ENCODE assay signal across 23 cellular contexts in genomic region chr14:54804720-54805060, GRCh38.
DNase-seq lines count a peak whose midpoint lies in the region; ATAC-seq lines count a peak whose summit lies in the region.
"Had no signal": no experiment of that assay in that cellular context is flagged by ENCODE, and none has a peak within 500 bp of the region (broad histone marks: within the 10 kb centered on the region; RNA-seq: fewer than 3 reads in every experiment).

No MANE protein-coding gene starts in this region.

- no peak overlapping the region for H3K27ac ChIP-seq in HUES6 (ENCODE audit: low read depth, low read length)
- H3K27ac ChIP-seq: cardiac muscle cell, dorsolateral prefrontal cortex, esophagus squamous epithelium, neutrophil, RWPE1, spleen had no signal

- H3K9ac ChIP-seq in HUES6 (ENCODE audit: low read length) (no peak overlapping the region), iPS-15b (ENCODE audit: low read depth, low read length) (no peak overlapping the region)

- H3K4me3 Mint-ChIP-seq in T-helper 17 cell, result no peak overlapping the region

- H3K27ac Mint-ChIP-seq in T-helper 17 cell, result peak overlapping the region; percentile 37
- H3K27ac Mint-ChIP-seq: activated T-helper 2 cell treated with anti-CD3 and anti-CD28 coated beads, Interferon-gamma antibody, Interleukin-2, Interleukin-4, amounts not matched to agents 10 μg/mL and 5 μg/mL and 100 μg/mL, durations not matched to agents 14 hours and 24 hours and 36 hours had no signal

- H3K9me3 ChIP-seq in HUES6 (ENCODE audit: control insufficient read depth, insufficient read depth, low read depth, low read length) (no peaks in the 10 kb centered on the region), T-helper 17 cell (ENCODE audit: control insufficient read depth, low read length, poor library complexity, severe bottlenecking) (no peaks in the 10 kb centered on the region), iPS-15b (ENCODE audit: control insufficient read depth, insufficient read depth, low read length) (no peaks in the 10 kb centered on the region)
- H3K9me3 ChIP-seq: esophagus squamous epithelium, MG63, neutrophil, spleen had no signal

- H3K36me3 ChIP-seq in HUES6 (ENCODE audit: control insufficient read depth, insufficient read depth, low read length) (no peaks in the 10 kb centered on the region), iPS-15b (ENCODE audit: control insufficient read depth, insufficient read depth, low read length) (no peaks in the 10 kb centered on the region)
- H3K36me3 ChIP-seq: cardiac muscle cell, esophagus squamous epithelium, MG63, neutrophil, spleen had no signal

- peak overlapping the region; percentile 43; the same call in 1 of the 2 replicates for H3K4me3 ChIP-seq in HUES6 (ENCODE audit: low read depth, low read length)
- H3K4me3 ChIP-seq in iPS-15b (ENCODE audit: low read depth, low read length), result peak overlapping the region; percentile 22
- H3K4me3 ChIP-seq: cardiac muscle cell, esophagus squamous epithelium, GM12878, MG63, spleen had no signal

- ATAC-seq in T-helper 17 cell (no peak), GM19467 (IDR thresholded peaks at IDR 0.05; ENCODE audit: unreplicated experiment) (no peak), GM18873 (IDR thresholded peaks at IDR 0.05; ENCODE audit: low FRiP score, unreplicated experiment) (no peak)

- H3K27me3 Mint-ChIP-seq in T-helper 17 cell, result peaks cover 39% of the 10 kb centered on the region

- H3K27me3 ChIP-seq in HUES6 (ENCODE audit: control insufficient read depth, insufficient read depth, low read length) (peaks cover 25% of the 10 kb centered on the region), iPS-15b (ENCODE audit: control insufficient read depth, insufficient read depth, low read length) (peaks cover 22% of the 10 kb centered on the region)
- H3K27me3 ChIP-seq: cardiac muscle cell, dorsolateral prefrontal cortex, MG63 had no signal

- DNase-seq in DMS79 treated with DMSO at 0.1 percent for 48 hours (lab: John Stamatoyannopoulos, UW), result peak; percentile 75
- no peak for DNase-seq in T-helper 17 cell
- DNase-seq in activated CD4-positive, CD25-positive, alpha-beta regulatory T cell (lab: John Stamatoyannopoulos, UW), result no peak
- no peak for DNase-seq in NCI-H524 treated with DMSO at 0.1 percent for 48 hours (lab: John Stamatoyannopoulos, UW)
- DNase-seq: activated CD4-positive, CD25-positive, alpha-beta regulatory T cell treated with anti-CD3 and anti-CD28 coated beads, Interleukin-2, amount 50 U/mL, for 72 hours; AML-193; dorsolateral prefrontal cortex; esophagus squamous epithelium; GF-D8; MG63; NCI-H2029; spleen; stimulated activated CD4-positive, alpha-beta T cell treated with anti-CD3 and anti-CD28 coated beads, Interleukin-4, amount 100 ng/mL, for 4 hours; T-helper 9 cell had no signal

- no peaks in the 10 kb centered on the region for H3K36me3 Mint-ChIP-seq in T-helper 17 cell (ENCODE audit: low read depth)

- H3K4me1 Mint-ChIP-seq in T-helper 17 cell, result peaks cover 14% of the 10 kb centered on the region

- H3K4me1 ChIP-seq in HUES6 (ENCODE audit: control insufficient read depth, insufficient read depth, low read length) (peaks cover 22% of the 10 kb centered on the region), iPS-15b (ENCODE audit: control insufficient read depth, insufficient read depth, low read length) (peaks cover 13% of the 10 kb centered on the region)
